8 cellular contexts compared by ENCODE assay signal in genomic region chr15:44536962-44537727, GRCh38. TPM values are rescaled to one million over a fixed set of nuclear protein-coding genes. Genes with fewer than 3 reads are reported as not detected.
DNase-seq lines count a peak whose midpoint lies in the region; ATAC-seq and TF ChIP-seq lines count a peak whose summit lies in the region.

Gene EIF3J (plus strand): TSS chr15:44537147. CDS start chr15:44537195, 48 bp downstream.

- H3K27me3 ChIP-seq in IMR-90 (ENCODE audit: control insufficient read depth, insufficient read depth, low read length) (no peaks in the 10 kb centered on the region), PC-3 (ENCODE audit: low read length) (no peaks in the 10 kb centered on the region), mucosa of stomach (ENCODE audit: control insufficient read depth, insufficient read depth, low read length) (no peaks in the 10 kb centered on the region)

- H3K4me1 ChIP-seq in IMR-90 (ENCODE audit: control insufficient read depth, insufficient read depth, low read length) (peaks cover 12% of the 10 kb centered on the region), PC-3 (ENCODE audit: insufficient read depth, low read length) (peaks cover 33% of the 10 kb centered on the region), mucosa of stomach (ENCODE audit: control insufficient read depth, insufficient read depth, low read length) (peaks cover 19% of the 10 kb centered on the region)

- TF ChIP-seq CTCF in IMR-90 (conservative IDR thresholded peaks at IDR 0.05; ENCODE audit: low read depth, low read length) (no peak), PC-3 (conservative IDR thresholded peaks at IDR 0.05; ENCODE audit: low read depth, low read length) (no peak)

- H3K9ac ChIP-seq in IMR-90 (ENCODE audit: low read depth, low read length) (peak within 1 kb of the TSS; percentile 88), PC-3 (ENCODE audit: low read length) (peak within 1 kb of the TSS; percentile 98), mucosa of stomach (ENCODE audit: low read length) (peak within 1 kb of the TSS; percentile 92)

- peak within 1 kb of the TSS; percentile 88 for H3K4me3 ChIP-seq in IMR-90 (ENCODE audit: insufficient read depth, low read depth, low read length)
- peak within 1 kb of the TSS; percentile 78 for H3K4me3 ChIP-seq in PC-3 (ENCODE audit: low read length)
- peak within 1 kb of the TSS; percentile 95 for H3K4me3 ChIP-seq in mucosa of stomach (ENCODE audit: low read length)

- no peaks in the 10 kb centered on the region for H3F3A ChIP-seq in PC-3 (ENCODE audit: low read length, unreplicated experiment)

- peak within 1 kb of the TSS; percentile 85 for H2BK120ac ChIP-seq in IMR-90 (ENCODE audit: low read depth, low read length)

- peak within 1 kb of the TSS; percentile 97 for H2AFZ ChIP-seq in IMR-90 (replicated peaks; ENCODE audit: low read length, poor library complexity)
- H2AFZ ChIP-seq in PC-3 (ENCODE audit: low read length): peak within 1 kb of the TSS; percentile 75

- H3K79me1 ChIP-seq in IMR-90 (ENCODE audit: low read depth in 1 of 2, low read length in 2 of 2): peaks cover 23 to 57% of the 10 kb centered on the region in 2 experiments

- in situ Hi-C loops in IMR-90 (cut with MboI; ENCODE audit: low sequenced_read_pairs): no loop called here

- POLR2A ChIA-PET in IMR-90 (lab: Charles Lee; ENCODE audit: unreplicated experiment) (interaction anchor here (0.5 to 0.6 kb wide), 2 partner anchors 208 to 215 kb away, joined by 3 read pairs; no protein-coding TSS in a partner anchor), PC-3 (lab: Charles Lee; ENCODE audit: unreplicated experiment) (interaction anchor here (0.5 to 1.2 kb wide), 9 partner anchors 9 to 1446 kb away, joined by 3 to 9 read pairs (median 6); partner anchors contain the start of gene CTDSPL2)

- intact Hi-C loops in IMR-90 (cut with micrococcal nuclease): loop anchor here (5.0 to 10.0 kb wide), 2 partner anchors 110 to 662 kb away; partner anchors contain the start of gene CTDSPL2
- intact Hi-C loops in PC-3 (cut with micrococcal nuclease): loop anchor here (5.0 kb wide), 1 partner anchor 110 kb away; the partner anchor contains the start of gene CTDSPL2

- peak within 1 kb of the TSS; percentile 60; the same call in 1 of the 2 replicates for H2BK20ac ChIP-seq in IMR-90 (ENCODE audit: low read depth, low read length)

- H3K27ac ChIP-seq in IMR-90 (ENCODE audit: insufficient read depth, low read length): peak within 1 kb of the TSS; percentile 87
- H3K27ac ChIP-seq in PC-3 (ENCODE audit: low read length): peak within 1 kb of the TSS; percentile 85

- BruUV-seq in IMR-90 (replicated peaks; lab: Mats Ljungman, UMichigan): no TSS peak
- BruUV-seq in PC-3 (replicated peaks; lab: Mats Ljungman, UMichigan): no TSS peak

- peak within 1 kb of the TSS; percentile 89 for H3K4ac ChIP-seq in IMR-90 (ENCODE audit: low read depth, low read length)

- peak within 1 kb of the TSS; percentile 95 for H4K91ac ChIP-seq in IMR-90 (ENCODE audit: insufficient read depth, low read depth, low read length)

- peak within 1 kb of the TSS; percentile 31 for H4K5ac ChIP-seq in IMR-90 (ENCODE audit: low read depth, low read length)

- peak within 1 kb of the TSS; percentile 78 for H3K18ac ChIP-seq in IMR-90 (ENCODE audit: low read depth, low read length)

- CTCF ChIA-PET in IMR-90 (lab: Yijun Ruan, JAX) (interaction anchor here (0.6 kb wide), 1 partner anchor 990 kb away, joined by 3 read pairs; no protein-coding TSS in a partner anchor), PC-3 (lab: Charles Lee) (interaction anchor here (1.1 kb wide), 2 partner anchors 9 to 192 kb away, joined by 4 to 7 read pairs; no protein-coding TSS in a partner anchor)

- H4K20me1 ChIP-seq in IMR-90 (ENCODE audit: insufficient read depth, low read length) (peaks cover 17% of the 10 kb centered on the region), PC-3 (ENCODE audit: low read length) (peaks cover 34% of the 10 kb centered on the region)

- TF ChIP-seq POLR2A in IMR-90 (IDR thresholded peaks at IDR 0.05; ENCODE audit: low read depth, low read length) (peak; percentile 90), erythroblast (IDR thresholded peaks at IDR 0.05; ENCODE audit: low read length) (peak; percentile 58)

- H3K4me2 ChIP-seq in IMR-90 (ENCODE audit: low read depth, low read length): peak within 1 kb of the TSS; percentile 94
- H3K4me2 ChIP-seq in PC-3 (ENCODE audit: low read length): peak within 1 kb of the TSS; percentile 94

- DNase-seq in DMS 273 treated with DMSO at 0.1 percent for 48 hours (lab: John Stamatoyannopoulos, UW): peak; percentile 54
- DNase-seq in IMR-90: peak; percentile 97
- DNase-seq in PC-3: peak; percentile 97
- peak; percentile 94 for DNase-seq in activated T-cell treated with anti-CD3 and anti-CD28 coated beads, Interleukin-2, amount 50 U/mL, for 1 hour
- peak; percentile 96 to 99 for DNase-seq in erythroblast (lab: John Stamatoyannopoulos, UW)
- peak; percentile 94 for DNase-seq in stimulated activated CD8-positive, alpha-beta memory T cell treated with anti-CD3 and anti-CD28 coated beads, Interleukin-4, amount 100 ng/mL, for 48 hours

- peak within 1 kb of the TSS; percentile 85 for H2AK5ac ChIP-seq in IMR-90 (ENCODE audit: low read depth, low read length)

- peak within 1 kb of the TSS; percentile 95 for H3K14ac ChIP-seq in IMR-90 (replicated peaks; ENCODE audit: low read depth, low read length)

- H3K9me3 ChIP-seq in IMR-90 (ENCODE audit: control insufficient read depth, insufficient read depth, low read length): no peaks in the 10 kb centered on the region
- no peaks in the 10 kb centered on the region for H3K9me3 ChIP-seq in PC-3 (ENCODE audit: low read length)
- no peaks in the 10 kb centered on the region for H3K9me3 ChIP-seq in mucosa of stomach (ENCODE audit: control insufficient read depth, low read length)

- dilution Hi-C loops in IMR-90 (cut with HindIII; ENCODE audit: low sequenced_read_pairs, unreplicated experiment): no loop called here

- ATAC-seq in GM21528 (IDR thresholded peaks at IDR 0.05; ENCODE audit: low FRiP score, unreplicated experiment) (peak; percentile 86), IMR-90 (ENCODE audit: low read depth) (peak; percentile 87), PC-3 (peak; percentile 89)

- H2BK15ac ChIP-seq in IMR-90 (ENCODE audit: low read depth, low read length): peak within 1 kb of the TSS; percentile 86; the same call in 2 of the 3 replicates

- TF ChIP-seq RAD21 in IMR-90 (IDR thresholded peaks at IDR 0.05; ENCODE audit: low read length): no peak

- H3K56ac ChIP-seq in IMR-90 (ENCODE audit: extremely low read depth, insufficient read depth, low read length): peak within 1 kb of the TSS; percentile 92

- H3K79me2 ChIP-seq in PC-3 (ENCODE audit: low read length): peaks cover 65% of the 10 kb centered on the region

- H3K9me1 ChIP-seq in IMR-90 (ENCODE audit: insufficient read depth, low read length): peaks cover 12% of the 10 kb centered on the region; the same call in 1 of the 2 replicates

- H3K36me3 ChIP-seq in IMR-90 (ENCODE audit: control insufficient read depth, insufficient read depth, low read length) (peaks cover 9% of the 10 kb centered on the region), PC-3 (ENCODE audit: low read depth, low read length) (peaks cover 22% of the 10 kb centered on the region), mucosa of stomach (ENCODE audit: control insufficient read depth, insufficient read depth, low read length) (no peaks in the 10 kb centered on the region)

- H3K23ac ChIP-seq in IMR-90 (ENCODE audit: low read depth, low read length): peak within 1 kb of the TSS; percentile 94

- H3K9me2 ChIP-seq in PC-3 (replicated peaks; ENCODE audit: low read length): no peaks in the 10 kb centered on the region

- WGBS in IMR-90 (ENCODE audit: extremely low coverage in 2 of 2, insufficient read length in 1 of 2), 2 experiments: 1% methylated on average over 39 of the region's 97 CpGs; no CpG with 5 or more reads in 1 of the 2 experiments

- peak within 1 kb of the TSS; percentile 95 for H2BK5ac ChIP-seq in IMR-90 (ENCODE audit: low read depth, low read length, poor library complexity, severe bottlenecking)

- peak within 1 kb of the TSS; percentile 49 to 95 for H4K8ac ChIP-seq in IMR-90 (ENCODE audit: low read depth in 2 of 2, low read length in 2 of 2)

- peak within 1 kb of the TSS; percentile 95 for H2AK9ac ChIP-seq in IMR-90 (replicated peaks; ENCODE audit: low read depth, low read length, poor library complexity)

TF ChIP-seq in IMR-90, 13 proteins besides CTCF, POLR2A, EP300 and RAD21 (continues in another document):
- TF ChIP-seq MXI1 (IDR thresholded peaks at IDR 0.05; ENCODE audit: borderline replicate concordance, low read depth, low read length) (peak; percentile 95), ELK1 (IDR thresholded peaks at IDR 0.05; ENCODE audit: borderline replicate concordance, low read depth, low read length) (no peak), FOS (IDR thresholded peaks at IDR 0.05; ENCODE audit: low read depth, low read length) (peak; percentile 71; the same call in 1 of the 2 replicates), BHLHE40 (IDR thresholded peaks at IDR 0.05; ENCODE audit: low read depth, low read length) (no peak; the same call in 1 of the 2 replicates), SMC3 (IDR thresholded peaks at IDR 0.05; ENCODE audit: low read depth, low read length) (no peak), MAZ (IDR thresholded peaks at IDR 0.05; ENCODE audit: borderline replicate concordance, low read depth, low read length) (no peak), MAFK (IDR thresholded peaks at IDR 0.05; ENCODE audit: low read depth, low read length) (no peak), CHD1 (IDR thresholded peaks at IDR 0.05; ENCODE audit: low read depth, low read length) (no peak; the same call in 1 of the 2 replicates), NFE2L2 (IDR thresholded peaks at IDR 0.05; ENCODE audit: low read depth, low read length) (no peak), CEBPB (IDR thresholded peaks at IDR 0.05; ENCODE audit: low read depth, low read length) (no peak), RCOR1 (IDR thresholded peaks at IDR 0.05; ENCODE audit: insufficient replicate concordance, low read length) (no peak), RFX5 (IDR thresholded peaks at IDR 0.05; ENCODE audit: low read depth, low read length) (no peak)

RNA-seq across cellular contexts. Expression of gene EIF3J, which starts in this region (rescaled TPM):
- total RNA-seq in IMR-90 (2012; rRNA removed): 51.6 and 57.2 TPM in 2 replicates
- polyA plus RNA-seq in IMR-90 (2012; rRNA removed): 43.7 and 59.9 TPM in 2 replicates
- polyA plus RNA-seq in IMR-90 (2012; cell fraction: cytosol; rRNA removed): 6.5 and 7.7 TPM in 2 replicates
- polyA plus RNA-seq in IMR-90 (2012; cell fraction: nucleus; rRNA removed; ENCODE audit: low replicate concordance): 3.0 and 35.6 TPM in 2 replicates
- 38.2 and 39.0 TPM in 2 replicates for total RNA-seq in PC-3 (2014; rRNA removed)

Comparison
In these comparisons a context has a peak if more than half of its experiments do, and no peak if none do; other contexts are left out.
1. Peak in every context shown above with its lines: DNase-seq, ATAC-seq, H3K4me3 ChIP-seq and H3K27ac ChIP-seq.